Comparison of ENCODE assay signal across 1 cellular context in genomic region chr11:110565690-110566336, GRCh38.
TF ChIP-seq lines count a peak whose summit lies in the region.

No MANE protein-coding gene starts in this region.

TF ChIP-seq in K562, 482 proteins besides CTCF, POLR2A, EP300 and RAD21 (continued from another document):
- TF ChIP-seq ZNF592 (IDR thresholded peaks at IDR 0.05) (no peak), CREB1 (IDR thresholded peaks at IDR 0.05) (no peak), CREB1 (CRISPR knock-in tag; IDR thresholded peaks at IDR 0.05) (no peak), GTF2B (IDR thresholded peaks at IDR 0.05; ENCODE audit: extremely low read depth, insufficient read length) (no peak), GABPB1 (CRISPR knock-in tag; IDR thresholded peaks at IDR 0.05) (no peak), CCAR2 (IDR thresholded peaks at IDR 0.05; ENCODE audit: low read depth, low read length) (no peak), OTX1 (CRISPR knock-in tag; IDR thresholded peaks at IDR 0.05) (no peak), TGIF2 (CRISPR knock-in tag; IDR thresholded peaks at IDR 0.05) (no peak)
